Comparison of ENCODE assay signal across 1 cellular context in the genomic region with DNA sequence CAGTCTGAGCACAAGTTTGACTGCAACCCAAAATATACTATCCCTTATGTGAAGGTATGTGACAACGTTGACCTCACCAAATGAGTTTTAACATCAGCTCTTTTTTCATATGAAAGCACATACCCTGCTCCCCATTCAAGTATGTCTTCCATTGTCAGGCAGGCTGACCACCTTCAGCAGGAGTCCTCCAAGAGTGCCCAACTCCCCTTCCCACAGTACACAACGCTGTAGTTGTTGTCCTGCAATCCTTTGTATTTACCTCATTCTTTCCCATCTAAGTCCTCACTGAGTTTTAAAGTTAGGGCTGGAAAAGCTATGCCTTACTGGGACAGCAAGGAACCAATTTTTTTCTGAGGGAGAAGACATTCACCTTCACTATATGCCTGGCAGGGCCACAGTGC.
A peak's percentile ranks its signal among the peaks of the same experiment; 100 is the strongest.
TF ChIP-seq lines count a peak whose summit lies in the region.

No MANE protein-coding gene starts in this region.

TF ChIP-seq in HepG2, 621 proteins besides CTCF, POLR2A, EP300 and RAD21 (continued from another document):
- TF ChIP-seq POLR2G (IDR thresholded peaks at IDR 0.05; ENCODE audit: low read depth, low read length) (peak; percentile 30; the same call in 1 of the 2 replicates), RBM22 (optimal IDR thresholded peaks at IDR 0.05; ENCODE audit: low read length) (peak; percentile 95), MYNN (CRISPR knock-in tag; IDR thresholded peaks at IDR 0.05; ENCODE audit: low read depth) (no peak), ZNF350 (CRISPR knock-in tag; IDR thresholded peaks at IDR 0.05; ENCODE audit: borderline replicate concordance, low read depth) (no peak), AGO2 (optimal IDR thresholded peaks at IDR 0.05; ENCODE audit: low read depth, low read length) (peak; percentile 68), RBFOX2 (IDR thresholded peaks at IDR 0.05; ENCODE audit: low read depth, low read length) (peak; percentile 57; the same call in 1 of the 2 replicates), ZNF205 (CRISPR knock-in tag; IDR thresholded peaks at IDR 0.05) (no peak), HCFC1 (IDR thresholded peaks at IDR 0.05; ENCODE audit: low read depth, low read length) (no peak), ZBTB7B (CRISPR knock-in tag; IDR thresholded peaks at IDR 0.05) (no peak)
